In genomic region chr3:14351617-14352001, GRCh38 we compare ENCODE assay signal across 20 cellular contexts. TPM values are rescaled to one million over a fixed set of nuclear protein-coding genes. Genes with fewer than 3 reads are reported as not detected.
DNase-seq lines count a peak whose midpoint lies in the region; ATAC-seq, FAIRE-seq and TF ChIP-seq lines count a peak whose summit lies in the region.
"Had no signal": no experiment of that assay in that cellular context is flagged by ENCODE, and none has a peak within 500 bp of the region (broad histone marks: within the 10 kb centered on the region; RNA-seq: fewer than 3 reads in every experiment).

No MANE protein-coding gene starts in this region.

- peaks cover 6% of the 10 kb centered on the region for H3K9me3 Mint-ChIP-seq in glutamatergic neuron (ENCODE audit: unreplicated experiment)
- H3K9me3 Mint-ChIP-seq: CD4-positive, alpha-beta T cell; HFFc6; T-cell had no signal

- no peaks in the 10 kb centered on the region for H3K36me3 Mint-ChIP-seq in glutamatergic neuron (ENCODE audit: unreplicated experiment)
- H3K36me3 Mint-ChIP-seq: T-cell had no signal

- H3K9me3 ChIP-seq in HEK293 (ENCODE audit: control insufficient read depth, insufficient read depth, low read depth, low read length) (no peaks in the 10 kb centered on the region), OCI-LY1 (ENCODE audit: low read length) (no peaks in the 10 kb centered on the region), osteoblast (ENCODE audit: low read depth, low read length) (no peaks in the 10 kb centered on the region)
- H3K9me3 ChIP-seq: SK-N-SH had no signal

- peak overlapping the region; percentile 8 for H3K27ac Mint-ChIP-seq in glutamatergic neuron (ENCODE audit: unreplicated experiment)
- H3K27ac Mint-ChIP-seq: CD4-positive, alpha-beta T cell; HFFc6; T-cell had no signal

- H3K4me3 ChIP-seq in HEK293 (ENCODE audit: low read depth, low read length): no peak overlapping the region
- H3K4me3 ChIP-seq in OCI-LY1 (ENCODE audit: low read depth, low read length, poor library complexity, severe bottlenecking): peak overlapping the region; percentile 7
- H3K4me3 ChIP-seq in osteoblast (ENCODE audit: insufficient read depth, low read length): no peak overlapping the region
- H3K4me3 ChIP-seq: PC-9 had no signal

- peaks cover 2% of the 10 kb centered on the region for H3K27me3 Mint-ChIP-seq in glutamatergic neuron (ENCODE audit: unreplicated experiment)
- H3K27me3 Mint-ChIP-seq: CD4-positive, alpha-beta T cell had no signal

- no peak for ATAC-seq in HG03342 (IDR thresholded peaks at IDR 0.05; ENCODE audit: unreplicated experiment)
- ATAC-seq: T-cell had no signal

- no peak for TF ChIP-seq CTCF in HEK293 (tag by site-specific recombination; IDR thresholded peaks at IDR 0.05)
- TF ChIP-seq CTCF in OCI-LY1 (IDR thresholded peaks at IDR 0.05; ENCODE audit: low read length): no peak
- TF ChIP-seq CTCF in glutamatergic neuron (IDR thresholded peaks at IDR 0.05; ENCODE audit: partially characterized antibody, unreplicated experiment): no peak
- no peak for TF ChIP-seq CTCF in osteoblast (IDR thresholded peaks at IDR 0.05; ENCODE audit: extremely low read depth, low read depth, low read length)

- CTCF ChIA-PET in HEK293 (lab: Yijun Ruan, JAX): no interaction called here

- no peak for FAIRE-seq in HTR-8/SVneo (lab: Jason Lieb, UNC)
- FAIRE-seq: G401.6 had no signal

- no peaks in the 10 kb centered on the region for H3K79me2 ChIP-seq in OCI-LY1 (ENCODE audit: insufficient read depth, low read length)
- H3K79me2 ChIP-seq in osteoblast (ENCODE audit: insufficient read depth, low read length): no peaks in the 10 kb centered on the region

- DNase-seq in glutamatergic neuron (no peak), osteoblast (ENCODE audit: insufficient read length, low spot score, missing footprints) (peak; percentile 56), SK-N-DZ (ENCODE audit: low spot score) (no peak), HTR-8/SVneo (ENCODE audit: insufficient read length, low spot score) (no peak), DMS 273 treated with DMSO at 0.1 percent for 48 hours (lab: John Stamatoyannopoulos, UW) (no peak)
- DNase-seq: CD4-positive, alpha-beta T cell; COR-L47; DMS79 treated with DMSO at 0.1 percent for 48 hours; HFFc6; NCI-H1694; NCI-H2081; NCI-H526; T-cell had no signal

- H3K36me3 ChIP-seq in HEK293 (ENCODE audit: control insufficient read depth in 2 of 2, insufficient read depth in 1 of 2, low read length in 2 of 2): no peaks in the 10 kb centered on the region
- H3K36me3 ChIP-seq in OCI-LY1 (ENCODE audit: insufficient read depth, low read length): no peaks in the 10 kb centered on the region
- no peaks in the 10 kb centered on the region for H3K36me3 ChIP-seq in osteoblast (ENCODE audit: insufficient read depth, low read length)

- no peak overlapping the region for H2AFZ ChIP-seq in OCI-LY1 (ENCODE audit: low read length)
- H2AFZ ChIP-seq in osteoblast (ENCODE audit: low read length): no peak overlapping the region
- H2AFZ ChIP-seq: PC-9 had no signal

- H4K20me1 ChIP-seq in OCI-LY1 (ENCODE audit: insufficient read depth, low read length): no peaks in the 10 kb centered on the region
- H4K20me1 ChIP-seq in osteoblast (ENCODE audit: insufficient read depth, low read length): no peaks in the 10 kb centered on the region

- H3K9me2 ChIP-seq in OCI-LY1 (ENCODE audit: low read depth, low read length): no peaks in the 10 kb centered on the region
- H3K9me2 ChIP-seq: SK-N-SH had no signal

- peak overlapping the region; percentile 31 for H3K4me2 ChIP-seq in OCI-LY1 (ENCODE audit: low read length)
- H3K4me2 ChIP-seq in osteoblast (ENCODE audit: insufficient read depth, low read length): no peak overlapping the region
- H3K4me2 ChIP-seq: PC-9, SK-N-SH had no signal

- peak overlapping the region; percentile 38 for H3K4me3 Mint-ChIP-seq in glutamatergic neuron (ENCODE audit: unreplicated experiment)
- H3K4me3 Mint-ChIP-seq: CD4-positive, alpha-beta T cell; HFFc6; T-cell had no signal

- no peaks in the 10 kb centered on the region for H3F3A ChIP-seq in OCI-LY1 (ENCODE audit: insufficient read depth, low read length)

- H3K27ac ChIP-seq in HEK293 (ENCODE audit: extremely low read depth, low read depth, low read length) (no peak overlapping the region), OCI-LY1 (ENCODE audit: low read depth, low read length, poor library complexity, severe bottlenecking) (no peak overlapping the region), osteoblast (ENCODE audit: low read depth, low read length) (no peak overlapping the region)
- H3K27ac ChIP-seq: HL-60, PC-9 had no signal

- no peaks in the 10 kb centered on the region for H3K4me1 ChIP-seq in HEK293 (ENCODE audit: control insufficient read depth, insufficient read depth, low read length)
- peaks cover 8% of the 10 kb centered on the region for H3K4me1 ChIP-seq in OCI-LY1 (ENCODE audit: insufficient read depth, low read length, severe bottlenecking)
- H3K4me1 ChIP-seq in osteoblast (ENCODE audit: insufficient read depth, low read length): no peaks in the 10 kb centered on the region

- H3K9ac ChIP-seq in OCI-LY1 (ENCODE audit: low read length): no peak overlapping the region
- H3K9ac ChIP-seq: SK-N-SH had no signal

- no peaks in the 10 kb centered on the region for H3K27me3 ChIP-seq in OCI-LY1 (ENCODE audit: insufficient read depth, low read length)
- peaks cover 14% of the 10 kb centered on the region for H3K27me3 ChIP-seq in osteoblast (ENCODE audit: insufficient read depth, low read length)

- POLR2A ChIA-PET in HEK293 (lab: Yijun Ruan, JAX): no interaction called here

- H3K4me1 Mint-ChIP-seq in glutamatergic neuron (ENCODE audit: low read depth, unreplicated experiment): peaks cover 14% of the 10 kb centered on the region
- H3K4me1 Mint-ChIP-seq: T-cell had no signal

TF ChIP-seq in HEK293, 187 proteins besides CTCF, POLR2A, EP300 and RAD21:
- no peak for TF ChIP-seq ZNF148 (tag by site-specific recombination; IDR thresholded peaks at IDR 0.05; ENCODE audit: borderline replicate concordance)
- TF ChIP-seq ZNF658 (tag by site-specific recombination; IDR thresholded peaks at IDR 0.05): no peak
- no peak for TF ChIP-seq ZNF626 (tag by site-specific recombination; IDR thresholded peaks at IDR 0.05)
- TF ChIP-seq KLF8 (tag by site-specific recombination; IDR thresholded peaks at IDR 0.05): no peak
- TF ChIP-seq SP7 (tag by site-specific recombination; IDR thresholded peaks at IDR 0.05): peak; percentile 61; the same call in 1 of the 2 replicates
- TF ChIP-seq EGR2 (tag by site-specific recombination; IDR thresholded peaks at IDR 0.05; ENCODE audit: low read depth): peak; percentile 14; the same call in 1 of the 2 replicates

RNA-seq across cellular contexts. Expression of gene SLC6A6, which starts 50.8 kb away (rescaled TPM):
- total RNA-seq in glutamatergic neuron (ENCODE audit: unreplicated experiment) (21.9 TPM), osteoblast (76.6 and 86.5 TPM in 2 replicates)
- polyA plus RNA-seq in SK-N-DZ (2014; cell fraction: cytosol; rRNA removed): 23.6 and 27.2 TPM in 2 replicates
- 49.9 and 68.9 TPM in 2 replicates for polyA plus RNA-seq in SK-N-DZ (2014; cell fraction: nucleus; rRNA removed)
